Comparison of ENCODE assay signal across 12 cellular contexts in the genomic region with DNA sequence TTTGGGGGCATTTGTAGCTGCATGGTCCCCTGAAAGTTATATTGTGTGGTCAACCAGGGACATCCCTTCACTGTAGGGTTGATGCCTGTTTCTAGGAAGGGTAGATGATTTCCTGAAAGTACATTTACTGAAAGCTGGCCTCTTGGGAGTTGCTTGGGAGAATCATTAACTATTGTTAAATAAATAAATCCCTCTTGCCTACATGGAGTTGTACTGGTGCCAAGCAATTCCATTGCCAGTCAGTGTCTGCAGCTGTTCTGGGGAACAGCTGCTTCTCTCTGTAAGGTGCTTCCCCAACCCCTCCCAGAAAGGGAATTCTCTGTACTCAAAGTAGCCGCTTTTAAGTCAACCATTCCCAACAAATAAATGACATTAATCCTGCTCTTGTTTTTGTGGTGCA. TPM values are rescaled to one million over a fixed set of nuclear protein-coding genes. Genes with fewer than 3 reads are reported as not detected.
DNase-seq lines count a peak whose midpoint lies in the region; ATAC-seq, FAIRE-seq and TF ChIP-seq lines count a peak whose summit lies in the region.
"Had no signal": no experiment of that assay in that cellular context is flagged by ENCODE, and none has a peak within 500 bp of the region (broad histone marks: within the 10 kb centered on the region; RNA-seq: fewer than 3 reads in every experiment).

No MANE protein-coding gene starts in this region.

- H3K4me3 ChIP-seq in PC-3 (ENCODE audit: low read length), result no peak overlapping the region
- H3K4me3 ChIP-seq in effector memory CD4-positive, alpha-beta T cell (ENCODE audit: insufficient read depth, low read depth, low read length, poor library complexity, severe bottlenecking), result no peak overlapping the region
- H3K4me3 ChIP-seq: BLaER1 treated with 17β-estradiol and CSF1 and Interleukin-3, amounts not matched to agents 10 nM and 100 nM; skin epidermis; suprapubic skin had no signal

- BruUV-seq in PC-3 (replicated peaks; lab: Mats Ljungman, UMichigan), result no TSS peak

- no peak overlapping the region for H2AFZ ChIP-seq in PC-3 (ENCODE audit: low read length)

- H3K36me3 Mint-ChIP-seq in natural killer cell (no peaks in the 10 kb centered on the region), type B pancreatic cell (no peaks in the 10 kb centered on the region)
- H3K36me3 Mint-ChIP-seq in natural killer cell treated with Interleukin-12 subunit alpha and Interleukin-12 subunit beta and Interleukin-15 and Interleukin-18, amount 100 ng/mL, for 72 hours, result no peaks in the 10 kb centered on the region

- no peaks in the 10 kb centered on the region for H3K9me2 ChIP-seq in PC-3 (replicated peaks; ENCODE audit: low read length)

- H3K27me3 Mint-ChIP-seq in natural killer cell (ENCODE audit: low read depth in 2 of 2), result peaks cover 8 to 11% of the 10 kb centered on the region in 2 donors
- peaks cover 6 to 9% of the 10 kb centered on the region in 2 donors for H3K27me3 Mint-ChIP-seq in natural killer cell treated with Interleukin-12 subunit alpha and Interleukin-12 subunit beta and Interleukin-15 and Interleukin-18, amount 100 ng/mL, for 72 hours
- no peaks in the 10 kb centered on the region for H3K27me3 Mint-ChIP-seq in type B pancreatic cell

- H3K27me3 ChIP-seq in PC-3 (ENCODE audit: low read length), result no peaks in the 10 kb centered on the region
- H3K27me3 ChIP-seq in effector memory CD4-positive, alpha-beta T cell (replicated peaks; ENCODE audit: control insufficient read depth, insufficient read depth, low read length, poor library complexity, severe bottlenecking), result no peaks in the 10 kb centered on the region
- H3K27me3 ChIP-seq: BLaER1 treated with 17β-estradiol and CSF1 and Interleukin-3, amounts not matched to agents 10 nM and 100 nM; suprapubic skin had no signal

- H3K4me2 ChIP-seq in PC-3 (ENCODE audit: low read length), result no peak overlapping the region
- H3K4me2 ChIP-seq: BLaER1 treated with 17β-estradiol and CSF1 and Interleukin-3, amounts not matched to agents 10 nM and 100 nM had no signal

- POLR2A ChIA-PET in PC-3 (lab: Charles Lee; ENCODE audit: unreplicated experiment), result no interaction called here

- ATAC-seq in natural killer cell, result no peak
- no peak for ATAC-seq in natural killer cell treated with Interleukin-12 subunit alpha and Interleukin-12 subunit beta and Interleukin-15 and Interleukin-18, amount 100 ng/mL, for 72 hours
- ATAC-seq in PC-3, result no peak
- ATAC-seq in HG03432 (IDR thresholded peaks at IDR 0.05; ENCODE audit: unreplicated experiment), result no peak

- peaks cover 10% of the 10 kb centered on the region for H3F3A ChIP-seq in PC-3 (ENCODE audit: low read length, unreplicated experiment)

- no peaks in the 10 kb centered on the region for H3K79me2 ChIP-seq in PC-3 (ENCODE audit: low read length)

- no peaks in the 10 kb centered on the region for H3K36me3 ChIP-seq in PC-3 (ENCODE audit: low read depth, low read length)
- H3K36me3 ChIP-seq in effector memory CD4-positive, alpha-beta T cell (ENCODE audit: control insufficient read depth, insufficient read depth, low read length), result no peaks in the 10 kb centered on the region
- H3K36me3 ChIP-seq: BLaER1 treated with 17β-estradiol and CSF1 and Interleukin-3, amounts not matched to agents 10 nM and 100 nM; suprapubic skin had no signal

- H3K4me1 Mint-ChIP-seq in natural killer cell (peaks cover 0 to 5% of the 10 kb centered on the region in 2 donors), type B pancreatic cell (ENCODE audit: unreplicated experiment) (peaks cover 37% of the 10 kb centered on the region)
- H3K4me1 Mint-ChIP-seq in natural killer cell treated with Interleukin-12 subunit alpha and Interleukin-12 subunit beta and Interleukin-15 and Interleukin-18, amount 100 ng/mL, for 72 hours (ENCODE audit: low read depth in 2 of 2), result peaks cover 3 to 13% of the 10 kb centered on the region in 2 donors

- H3K27ac ChIP-seq in PC-3 (ENCODE audit: low read length), result no peak overlapping the region
- no peak overlapping the region for H3K27ac ChIP-seq in effector memory CD4-positive, alpha-beta T cell (ENCODE audit: insufficient read depth, low read length, poor library complexity, severe bottlenecking)
- H3K27ac ChIP-seq: BLaER1 treated with 17β-estradiol and CSF1 and Interleukin-3, amounts not matched to agents 10 nM and 100 nM; skin epidermis; suprapubic skin had no signal

- TF ChIP-seq CTCF in natural killer cell (IDR thresholded peaks at IDR 0.05) (no peak), PC-3 (conservative IDR thresholded peaks at IDR 0.05; ENCODE audit: low read depth, low read length) (no peak), type B pancreatic cell (conservative IDR thresholded peaks at IDR 0.05) (no peak)

- no peaks in the 10 kb centered on the region for H4K20me1 ChIP-seq in PC-3 (ENCODE audit: low read length)
- H4K20me1 ChIP-seq: BLaER1 treated with 17β-estradiol and CSF1 and Interleukin-3, amounts not matched to agents 10 nM and 100 nM had no signal

- H3K27ac Mint-ChIP-seq in natural killer cell, result no peak overlapping the region
- no peak overlapping the region for H3K27ac Mint-ChIP-seq in natural killer cell treated with Interleukin-12 subunit alpha and Interleukin-12 subunit beta and Interleukin-15 and Interleukin-18, amount 100 ng/mL, for 72 hours
- peak overlapping the region; percentile 88 for H3K27ac Mint-ChIP-seq in type B pancreatic cell

- peaks cover 43% of the 10 kb centered on the region for H3K4me1 ChIP-seq in PC-3 (ENCODE audit: insufficient read depth, low read length)
- peaks cover 3% of the 10 kb centered on the region for H3K4me1 ChIP-seq in effector memory CD4-positive, alpha-beta T cell (ENCODE audit: control insufficient read depth, insufficient read depth, low read length, poor library complexity, severe bottlenecking)

- H3K9ac ChIP-seq in PC-3 (ENCODE audit: low read length), result no peak overlapping the region
- H3K9ac ChIP-seq: BLaER1 treated with 17β-estradiol and CSF1 and Interleukin-3, amounts not matched to agents 10 nM and 100 nM had no signal

- CTCF ChIA-PET in PC-3 (lab: Charles Lee), result no interaction called here

- DNase-seq in natural killer cell (no peak), PC-3 (peak; percentile 19), type B pancreatic cell (ENCODE audit: extremely low spot score, unreplicated experiment) (no peak)
- DNase-seq in natural killer cell treated with Interleukin-12 subunit alpha and Interleukin-12 subunit beta and Interleukin-15 and Interleukin-18, amount 100 ng/mL, for 72 hours (ENCODE audit: low spot score), result no peak
- no peak for DNase-seq in activated CD4-positive, CD25-positive, alpha-beta regulatory T cell treated with anti-CD3 and anti-CD28 coated beads, Interleukin-2, amount 50 U/mL, for 72 hours
- no peak for DNase-seq in effector memory CD4-positive, alpha-beta T cell

- H3K4me3 Mint-ChIP-seq in natural killer cell (peak overlapping the region; percentile 25), type B pancreatic cell (peak overlapping the region; percentile 81)
- H3K4me3 Mint-ChIP-seq in natural killer cell treated with Interleukin-12 subunit alpha and Interleukin-12 subunit beta and Interleukin-15 and Interleukin-18, amount 100 ng/mL, for 72 hours, result no peak overlapping the region

- no peaks in the 10 kb centered on the region for H3K9me3 Mint-ChIP-seq in natural killer cell
- H3K9me3 Mint-ChIP-seq in natural killer cell treated with Interleukin-12 subunit alpha and Interleukin-12 subunit beta and Interleukin-15 and Interleukin-18, amount 100 ng/mL, for 72 hours, result no peaks in the 10 kb centered on the region
- H3K9me3 Mint-ChIP-seq in type B pancreatic cell, result peaks cover 4% of the 10 kb centered on the region

- intact Hi-C loops in natural killer cell (cut with micrococcal nuclease), result loop anchor here (5.0 kb wide), 1 partner anchor 114 kb away; a partner anchor contains a TSS
- intact Hi-C loops in PC-3 (cut with micrococcal nuclease), result loop anchor here (10.0 kb wide), 2 partner anchors 114 to 546 kb away; a partner anchor contains a TSS

- H3K9me3 ChIP-seq in PC-3 (ENCODE audit: low read length), result no peaks in the 10 kb centered on the region
- H3K9me3 ChIP-seq in effector memory CD4-positive, alpha-beta T cell (ENCODE audit: control insufficient read depth, low read length), result no peaks in the 10 kb centered on the region
- H3K9me3 ChIP-seq: BLaER1 treated with 17β-estradiol and CSF1 and Interleukin-3, amounts not matched to agents 10 nM and 100 nM; suprapubic skin had no signal

- FAIRE-seq in islet of Langerhans (lab: Jason Lieb, UNC), result peak; percentile 99
- FAIRE-seq: TTC549 had no signal

RNA-seq across cellular contexts. Expression of a gene that starts 51.1 kb away (rescaled TPM):
- not detected for total RNA-seq in natural killer cell
- total RNA-seq in natural killer cell treated with Interleukin-12 subunit alpha and Interleukin-12 subunit beta and Interleukin-15 and Interleukin-18, amount 100 ng/mL, for 72 hours, result not detected
- not detected in 2 replicates for total RNA-seq in PC-3 (2014; rRNA removed)
- total RNA-seq in type B pancreatic cell (ENCODE audit: low replicate concordance), result not detected in 2 replicates
- total RNA-seq: suprapubic skin had no signal
